1 cellular context compared by ENCODE assay signal in the genomic region with DNA sequence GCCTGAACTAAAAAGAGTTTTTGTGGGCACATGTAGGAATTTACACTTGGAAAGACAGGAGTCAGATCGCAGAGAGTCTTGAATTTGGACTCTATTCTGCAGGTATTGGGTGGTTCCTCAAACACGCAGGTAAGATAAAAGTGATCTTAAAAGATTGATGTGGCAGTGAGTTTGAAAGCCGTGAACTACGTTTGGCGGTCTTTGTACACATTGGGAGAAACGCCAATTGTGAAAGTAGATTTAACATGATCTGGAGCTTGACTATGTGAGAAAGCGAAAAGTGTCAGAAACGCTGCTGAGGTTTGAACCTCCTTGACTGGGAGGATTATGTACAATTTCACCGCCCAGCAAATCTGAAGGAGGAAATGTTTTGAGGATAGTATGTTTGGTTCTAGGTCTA.
TF ChIP-seq lines count a peak whose summit lies in the region.

No MANE protein-coding gene starts in this region.

TF ChIP-seq in WTC11, 78 proteins besides CTCF, POLR2A, EP300 and RAD21 (continued from another document):
- TF ChIP-seq ZMAT4 (CRISPR knock-in tag; IDR thresholded peaks at IDR 0.05) (no peak), ZNF423 (CRISPR knock-in tag; IDR thresholded peaks at IDR 0.05) (no peak), NR3C1 (CRISPR knock-in tag; conservative IDR thresholded peaks at IDR 0.05; ENCODE audit: low read depth) (no peak)
